Comparison of ENCODE assay signal across 8 cellular contexts in the genomic region with DNA sequence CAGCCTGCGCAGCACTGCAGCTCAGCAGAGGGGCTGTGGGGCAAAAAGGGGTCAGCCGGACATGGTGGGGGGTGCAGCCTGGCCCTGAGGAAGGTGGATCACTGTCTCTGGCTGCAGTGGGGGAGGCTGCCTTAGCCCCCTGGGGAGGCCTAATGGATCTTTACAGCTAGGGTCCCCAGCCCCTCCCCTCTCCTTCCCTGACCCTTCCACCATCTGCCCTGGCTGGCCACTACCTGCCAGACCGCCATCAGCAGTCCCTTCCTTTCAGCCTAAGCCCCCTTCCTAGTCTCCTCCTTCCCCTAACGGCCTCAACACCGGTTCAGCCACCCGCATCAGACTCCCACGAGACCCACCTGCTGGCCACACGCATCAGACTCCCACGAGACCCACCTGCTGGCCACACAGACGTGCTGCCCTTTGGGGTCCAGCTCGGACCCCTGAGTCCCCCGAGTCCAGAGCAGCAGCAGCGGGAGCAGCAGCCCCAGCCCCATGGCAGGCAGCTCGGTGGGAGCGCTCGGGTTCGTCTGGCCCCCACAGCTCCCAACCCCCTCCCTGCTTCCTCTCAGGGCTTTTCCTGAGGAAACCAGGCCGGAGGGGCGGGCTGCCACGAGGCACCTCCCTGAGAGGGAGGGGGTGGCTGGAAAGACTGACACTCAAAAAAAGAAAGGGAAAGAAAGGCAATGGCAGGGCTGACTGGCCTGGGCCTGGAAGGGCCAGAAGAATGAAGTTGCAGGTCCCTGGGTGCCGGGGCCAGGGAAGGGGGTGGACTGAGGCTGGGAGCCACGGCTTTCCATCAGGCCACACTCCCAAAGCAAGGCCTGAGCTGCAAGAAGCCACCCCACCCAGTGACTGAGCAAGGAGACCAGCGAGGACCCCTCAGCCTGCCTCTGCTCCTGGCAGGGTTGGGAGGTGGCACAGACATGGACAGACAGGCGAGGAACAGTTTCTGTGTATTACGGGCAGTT. TPM values are rescaled to one million over a fixed set of nuclear protein-coding genes. Genes with fewer than 3 reads are reported as not detected.
DNase-seq lines count a peak whose midpoint lies in the region; ATAC-seq, FAIRE-seq and TF ChIP-seq lines count a peak whose summit lies in the region.

TSS of gene SCARF1 (minus strand) at position 526 of the 965 bp plus-strand sequence. CDS start at position 491, 35 bp downstream.

- peaks cover 28% of the 10 kb centered on the region for H3K4me1 ChIP-seq in CD4-positive, alpha-beta memory T cell (ENCODE audit: insufficient read depth, low read length)
- H3K4me1 ChIP-seq in RWPE2 (ENCODE audit: insufficient read depth, poor library complexity, severe bottlenecking), result peaks cover 13% of the 10 kb centered on the region
- H3K4me1 ChIP-seq in neutrophil (ENCODE audit: control insufficient read depth in 1 of 2, insufficient read depth in 1 of 2, low read depth in 1 of 2, low read length in 1 of 2), result peaks cover 54 to 61% of the 10 kb centered on the region in 2 experiments

- H3K27me3 ChIP-seq in CD4-positive, alpha-beta memory T cell (ENCODE audit: insufficient read depth, low read length), result no peaks in the 10 kb centered on the region
- no peaks in the 10 kb centered on the region for H3K27me3 ChIP-seq in RWPE2 (ENCODE audit: insufficient read depth, poor library complexity, severe bottlenecking)
- H3K27me3 ChIP-seq in neutrophil, result peaks cover 36% of the 10 kb centered on the region

- H3K4me3 Mint-ChIP-seq in CD4-positive, alpha-beta memory T cell, result peak within 1 kb of the TSS in 5 of 8 donors; percentile 70 to 94 (median 84)

- CTCF ChIA-PET in CD4-positive, alpha-beta memory T cell (lab: Charles Lee; ENCODE audit: partially characterized antibody), result interaction anchor here (1.3 to 1.7 kb wide), 2 partner anchors 14 to 76 kb away, joined by 3 read pairs; no protein-coding TSS in a partner anchor

- H3K4me3 ChIP-seq in CD4-positive, alpha-beta memory T cell (ENCODE audit: low read length in 2 of 2), result no peak within 1 kb of the TSS
- H3K4me3 ChIP-seq in RWPE2 (ENCODE audit: severe bottlenecking) (no peak within 1 kb of the TSS), neutrophil (ENCODE audit: low read depth in 1 of 2, low read length in 1 of 2) (peak within 1 kb of the TSS; percentile 62 to 65)

- peaks cover 9 to 27% (median 17%) of the 10 kb centered on the region in 4 donors for H3K4me1 Mint-ChIP-seq in CD4-positive, alpha-beta memory T cell

- no peaks in the 10 kb centered on the region for H3K9me3 Mint-ChIP-seq in CD4-positive, alpha-beta memory T cell

- H3K36me3 Mint-ChIP-seq in CD4-positive, alpha-beta memory T cell, result peaks cover 0 to 1% of the 10 kb centered on the region in 2 donors

- no peak for DNase-seq in CD4-positive, alpha-beta memory T cell
- no peak for DNase-seq in RWPE2 (ENCODE audit: low spot score)
- peak; percentile 61 to 64 for DNase-seq in frontal cortex (ENCODE audit: low spot score in 2 of 2)
- no peak for DNase-seq in activated effector memory CD4-positive, alpha-beta T cell treated with anti-CD3 and anti-CD28 coated beads, Interleukin-2, amount 50 U/mL, for 16 hours

- no peak for TF ChIP-seq CTCF in RWPE2 (IDR thresholded peaks at IDR 0.05; ENCODE audit: poor library complexity, severe bottlenecking)
- no peak for TF ChIP-seq CTCF in neutrophil (IDR thresholded peaks at IDR 0.05)

- POLR2A ChIA-PET in CD4-positive, alpha-beta memory T cell (lab: Charles Lee; ENCODE audit: partially characterized antibody), result interaction anchor here (1.1 to 1.7 kb wide), 2 partner anchors 16 to 39 kb away, joined by 3 to 6 read pairs; partner anchors contain the start of gene PRPF8

- no peaks in the 10 kb centered on the region for H3K27me3 Mint-ChIP-seq in CD4-positive, alpha-beta memory T cell

- ATAC-seq in RWPE2 (ENCODE audit: low read depth) (no peak), HG02981 (IDR thresholded peaks at IDR 0.05; ENCODE audit: unreplicated experiment) (no peak), SK-N-SH treated with all-trans-retinoic acid at 6 μM for 48 hours (no peak), HG02588 (IDR thresholded peaks at IDR 0.05; ENCODE audit: unreplicated experiment) (no peak)

- FAIRE-seq in frontal cortex (lab: Jason Lieb, UNC), result no peak

- intact Hi-C loops in CD4-positive, alpha-beta memory T cell (cut with micrococcal nuclease), result loop anchor here (5.0 to 10.0 kb wide), 5 partner anchors 37 to 619 kb away; partner anchors contain the start of genes OVCA2, PRPF8 and TRARG1

- H3K27ac Mint-ChIP-seq in CD4-positive, alpha-beta memory T cell, result peak within 1 kb of the TSS in 1 of 7 donors; percentile 90

- H3K27ac ChIP-seq in CD4-positive, alpha-beta memory T cell (ENCODE audit: low read depth, low read length), result no peak within 1 kb of the TSS
- H3K27ac ChIP-seq in RWPE2 (ENCODE audit: poor library complexity, severe bottlenecking), result peak within 1 kb of the TSS; percentile 48
- H3K27ac ChIP-seq in neutrophil, result peak within 1 kb of the TSS; percentile 92

- no peaks in the 10 kb centered on the region for H3K9me3 ChIP-seq in CD4-positive, alpha-beta memory T cell (ENCODE audit: control insufficient read depth in 1 of 2, low read length in 2 of 2)
- H3K9me3 ChIP-seq in RWPE2 (ENCODE audit: severe bottlenecking) (no peaks in the 10 kb centered on the region), neutrophil (no peaks in the 10 kb centered on the region)

- H3K36me3 ChIP-seq in CD4-positive, alpha-beta memory T cell (ENCODE audit: insufficient read depth, low read length), result no peaks in the 10 kb centered on the region
- H3K36me3 ChIP-seq in RWPE2 (ENCODE audit: low read depth) (no peaks in the 10 kb centered on the region; the same call in 1 of the 2 replicates), neutrophil (peaks cover 10% of the 10 kb centered on the region)

TF ChIP-seq in SK-N-SH treated with all-trans-retinoic acid at 6 μM for 48 hours, 23 proteins besides CTCF, POLR2A, EP300 and RAD21 (continues in another document):
- TF ChIP-seq ISL1 (CRISPR knock-in tag; IDR thresholded peaks at IDR 0.05) (no peak), TOX (CRISPR knock-in tag; IDR thresholded peaks at IDR 0.05; ENCODE audit: borderline replicate concordance) (no peak), GLIS3 (CRISPR knock-in tag; IDR thresholded peaks at IDR 0.05) (no peak), BACH2 (CRISPR knock-in tag; IDR thresholded peaks at IDR 0.05; ENCODE audit: borderline replicate concordance) (no peak), ARNTL (CRISPR knock-in tag; IDR thresholded peaks at IDR 0.05; ENCODE audit: borderline replicate concordance, low read depth) (no peak), ZNF565 (CRISPR knock-in tag; conservative IDR thresholded peaks at IDR 0.05; ENCODE audit: low read depth) (no peak), OSR1 (CRISPR knock-in tag; IDR thresholded peaks at IDR 0.05) (no peak), ZFP3 (CRISPR knock-in tag; IDR thresholded peaks at IDR 0.05) (no peak), PATZ1 (CRISPR knock-in tag; IDR thresholded peaks at IDR 0.05; ENCODE audit: borderline replicate concordance) (no peak), ZNF8 (CRISPR knock-in tag; IDR thresholded peaks at IDR 0.05) (no peak), ZC3H10 (CRISPR knock-in tag; IDR thresholded peaks at IDR 0.05) (no peak), SNAI2 (CRISPR knock-in tag; IDR thresholded peaks at IDR 0.05) (no peak), TCF4 (CRISPR knock-in tag; IDR thresholded peaks at IDR 0.05; ENCODE audit: borderline replicate concordance) (no peak), ZFP30 (CRISPR knock-in tag; IDR thresholded peaks at IDR 0.05) (no peak), CREB5 (CRISPR knock-in tag; IDR thresholded peaks at IDR 0.05; ENCODE audit: low read depth) (no peak)
- TF ChIP-seq, protein P1, sequence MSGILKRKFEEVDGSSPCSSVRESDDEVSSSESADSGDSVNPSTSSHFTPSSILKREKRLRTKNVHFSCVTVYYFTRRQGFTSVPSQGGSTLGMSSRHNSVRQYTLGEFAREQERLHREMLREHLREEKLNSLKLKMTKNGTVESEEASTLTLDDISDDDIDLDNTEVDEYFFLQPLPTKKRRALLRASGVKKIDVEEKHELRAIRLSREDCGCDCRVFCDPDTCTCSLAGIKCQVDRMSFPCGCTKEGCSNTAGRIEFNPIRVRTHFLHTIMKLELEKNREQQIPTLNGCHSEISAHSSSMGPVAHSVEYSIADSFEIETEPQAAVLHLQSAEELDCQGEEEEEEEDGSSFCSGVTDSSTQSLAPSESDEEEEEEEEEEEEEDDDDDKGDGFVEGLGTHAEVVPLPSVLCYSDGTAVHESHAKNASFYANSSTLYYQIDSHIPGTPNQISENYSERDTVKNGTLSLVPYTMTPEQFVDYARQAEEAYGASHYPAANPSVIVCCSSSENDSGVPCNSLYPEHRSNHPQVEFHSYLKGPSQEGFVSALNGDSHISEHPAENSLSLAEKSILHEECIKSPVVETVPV (CRISPR knock-in tag; IDR thresholded peaks at IDR 0.05), result no peak

RNA-seq across cellular contexts. Expression of gene SCARF1, which starts in this region (rescaled TPM):
- 1 to 10 TPM; 1.6 TPM for total RNA-seq in CD4-positive, alpha-beta memory T cell
- under 1 TPM in 1 of 2 donors, not detected in 1; 0.21 TPM for polyA plus RNA-seq in CD4-positive, alpha-beta memory T cell
- 3.3 TPM for total RNA-seq in frontal cortex

Comparison
In these comparisons a context has a peak if more than half of its experiments do, and no peak if none do; other contexts are left out.
1. DNase-seq: peak in frontal cortex (2 of 2); none in CD4-positive, alpha-beta memory T cell (0 of 5), RWPE2 (single experiment) and activated effector memory CD4-positive, alpha-beta T cell treated with anti-CD3 and anti-CD28 coated beads, Interleukin-2, amount 50 U/mL, for 16 hours (single experiment).
2. H3K4me3 ChIP-seq: peak in neutrophil (2 of 2); none in CD4-positive, alpha-beta memory T cell (0 of 2) and RWPE2 (single experiment).